21 cellular contexts compared by ENCODE assay signal in the genomic region with DNA sequence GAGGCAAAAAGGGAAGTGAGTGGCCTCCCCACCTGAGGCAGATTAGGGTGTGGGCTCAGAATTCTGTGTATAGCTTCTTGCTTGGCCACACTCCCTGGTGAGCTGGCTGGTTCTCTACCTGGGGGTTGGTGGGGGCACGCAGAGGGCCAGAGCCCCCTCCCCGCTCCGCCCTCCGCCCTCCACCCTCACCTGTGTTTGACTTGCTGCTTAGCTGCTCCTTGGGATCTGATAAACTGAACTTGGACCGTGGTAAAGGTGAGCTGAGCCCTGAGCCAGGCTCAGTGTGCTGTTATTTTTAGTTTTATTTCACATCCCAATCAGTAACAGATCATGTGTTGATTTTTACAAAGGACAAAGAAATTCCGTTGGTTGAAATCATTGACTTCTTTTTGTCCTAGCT. TPM values are rescaled to one million over a fixed set of nuclear protein-coding genes. Genes with fewer than 3 reads are reported as not detected.
DNase-seq lines count a peak whose midpoint lies in the region; ATAC-seq and TF ChIP-seq lines count a peak whose summit lies in the region.
"Had no signal": no experiment of that assay in that cellular context is flagged by ENCODE, and none has a peak within 500 bp of the region (broad histone marks: within the 10 kb centered on the region; RNA-seq: fewer than 3 reads in every experiment).

No MANE protein-coding gene starts in this region.

- no peaks in the 10 kb centered on the region for H3K9me3 ChIP-seq in smooth muscle cell (replicated peaks; ENCODE audit: low read depth)
- H3K9me3 ChIP-seq: body of pancreas had no signal

- H3K27ac Mint-ChIP-seq in GM23338: no peak overlapping the region
- H3K27ac Mint-ChIP-seq: activated B cell treated with CpG ODN at 0.5 μM for 24 hours; activated CD8-positive, alpha-beta memory T cell treated with anti-CD3 and anti-CD28 coated beads, Interleukin-2, amount 10 ng/mL, durations not matched to agents 7 days and 5 days; activated naive CD4-positive, alpha-beta T cell treated with anti-CD3 and anti-CD28 coated beads for 36 hours had no signal

- no peaks in the 10 kb centered on the region; the same call in 2 of the 3 replicates for H3K36me3 Mint-ChIP-seq in GM23338 (ENCODE audit: low read depth)

- H3K9me2 ChIP-seq in GM23338 (ENCODE audit: insufficient read depth): 0 out of 2 replicates have a peak, but pooled peaks cover 2% of the 10 kb centered on the region

- no peak for DNase-seq in GM23338 (ENCODE audit: low spot score)
- DNase-seq in left kidney (ENCODE audit: low read depth, low spot score): peak; percentile 55
- no peak for DNase-seq in smooth muscle cell (lab: John Stamatoyannopoulos, UW; ENCODE audit: unreplicated experiment)
- DNase-seq in stimulated activated CD4-positive, alpha-beta T cell treated with anti-CD3 and anti-CD28 coated beads, Interleukin-4, amount 100 ng/mL, for 24 hours: no peak
- DNase-seq in NCI-H2171 treated with DMSO at 0.1 percent for 48 hours (lab: John Stamatoyannopoulos, UW): no peak
- no peak for DNase-seq in mucosa of gallbladder (ENCODE audit: low spot score)
- DNase-seq: activated B cell treated with CpG ODN at 0.5 μM for 24 hours; activated CD8-positive, alpha-beta memory T cell treated with anti-CD3 and anti-CD28 coated beads, Interleukin-2, amount 10 ng/mL, durations not matched to agents 7 days and 5 days; activated naive CD4-positive, alpha-beta T cell treated with anti-CD3 and anti-CD28 coated beads for 36 hours; C1 segment of cervical spinal cord; DND-41; Karpas-422; NCI-H1436 treated with DMSO at 0.1 percent for 48 hours; NCI-H510A treated with DMSO at 0.1 percent for 48 hours; nucleus accumbens; OCI-M1 had no signal

- H4K20me1 ChIP-seq in GM23338 (replicated peaks; ENCODE audit: insufficient read depth) (no peaks in the 10 kb centered on the region), smooth muscle cell (ENCODE audit: low read depth) (peaks cover 3% of the 10 kb centered on the region)

- H2AFZ ChIP-seq in GM23338: no peak overlapping the region; the same call in none of the 2 replicates
- no peak overlapping the region for H2AFZ ChIP-seq in smooth muscle cell (ENCODE audit: low read depth)

- H3K4me3 Mint-ChIP-seq in GM23338: peak overlapping the region; percentile 86
- H3K4me3 Mint-ChIP-seq: activated CD8-positive, alpha-beta memory T cell treated with anti-CD3 and anti-CD28 coated beads, Interleukin-2, amount 10 ng/mL, durations not matched to agents 7 days and 5 days; activated naive CD4-positive, alpha-beta T cell treated with anti-CD3 and anti-CD28 coated beads for 36 hours had no signal

- H3K9me3 Mint-ChIP-seq in GM23338: no peaks in the 10 kb centered on the region; the same call in 2 of the 3 replicates
- H3K9me3 Mint-ChIP-seq: activated B cell treated with CpG ODN at 0.5 μM for 24 hours; activated naive CD4-positive, alpha-beta T cell treated with anti-CD3 and anti-CD28 coated beads for 36 hours had no signal

- TF ChIP-seq CTCF in GM23338 (conservative IDR thresholded peaks at IDR 0.05; ENCODE audit: low read depth in 2 of 2) (no peak), VCaP (conservative IDR thresholded peaks at IDR 0.05) (no peak), smooth muscle cell (IDR thresholded peaks at IDR 0.05; ENCODE audit: borderline replicate concordance, insufficient read depth, poor library complexity, severe bottlenecking) (no peak)

- peak overlapping the region; percentile 82 for H3K4me2 ChIP-seq in GM23338
- peak overlapping the region; percentile 83 for H3K4me2 ChIP-seq in smooth muscle cell

- no peaks in the 10 kb centered on the region for H3K36me3 ChIP-seq in GM23338 (ENCODE audit: insufficient read depth)
- H3K36me3 ChIP-seq in smooth muscle cell (ENCODE audit: low read depth): no peaks in the 10 kb centered on the region

- no peak overlapping the region for H3K9ac ChIP-seq in smooth muscle cell (ENCODE audit: low read depth)

- peaks cover 43% of the 10 kb centered on the region for H3K4me1 Mint-ChIP-seq in GM23338

- H3K4me1 ChIP-seq in GM23338 (ENCODE audit: insufficient read depth) (peaks cover 29% of the 10 kb centered on the region), smooth muscle cell (ENCODE audit: low read depth) (peaks cover 5% of the 10 kb centered on the region)

- no peak for ATAC-seq in GM23338
- no peak for ATAC-seq in GM18907 (IDR thresholded peaks at IDR 0.05; ENCODE audit: unreplicated experiment)
- ATAC-seq: activated CD8-positive, alpha-beta memory T cell treated with anti-CD3 and anti-CD28 coated beads, Interleukin-2, amount 10 ng/mL, durations not matched to agents 7 days and 5 days; body of pancreas had no signal

- H3K4me3 ChIP-seq in GM23338 (peak overlapping the region; percentile 86), smooth muscle cell (peak overlapping the region; percentile 51)

- H3K27me3 ChIP-seq in GM23338 (ENCODE audit: insufficient read depth) (peaks cover 49% of the 10 kb centered on the region), smooth muscle cell (ENCODE audit: low read depth) (peaks cover 52% of the 10 kb centered on the region)
- H3K27me3 ChIP-seq: body of pancreas had no signal

- H3F3A ChIP-seq in GM23338 (replicated peaks; ENCODE audit: low read depth) (no peaks in the 10 kb centered on the region), smooth muscle cell (ENCODE audit: low read depth) (no peaks in the 10 kb centered on the region)

- H3K27ac ChIP-seq in GM23338 (ENCODE audit: low read depth): no peak overlapping the region
- peak overlapping the region; percentile 90 for H3K27ac ChIP-seq in VCaP
- no peak overlapping the region for H3K27ac ChIP-seq in smooth muscle cell (ENCODE audit: low read depth)
- H3K27ac ChIP-seq: body of pancreas had no signal

- 82% methylated on average over 6 of the region's 6 CpGs for WGBS in smooth muscle cell (ENCODE audit: low lambda C conversion rate)

- H3K79me2 ChIP-seq in GM23338 (replicated peaks; ENCODE audit: insufficient read depth): no peaks in the 10 kb centered on the region; the same call in 1 of the 2 replicates
- peaks cover 4% of the 10 kb centered on the region for H3K79me2 ChIP-seq in smooth muscle cell (ENCODE audit: low read depth)

- peaks cover 49% of the 10 kb centered on the region for H3K27me3 Mint-ChIP-seq in GM23338 (ENCODE audit: insufficient read depth, low read depth, poor library complexity)

TF ChIP-seq in GM23338, 12 proteins besides CTCF, POLR2A, EP300 and RAD21:
- TF ChIP-seq STAT1 (IDR thresholded peaks at IDR 0.05; ENCODE audit: unreplicated experiment) (no peak), POLR2AphosphoS5 (IDR thresholded peaks at IDR 0.05; ENCODE audit: low read depth) (no peak), EZH2 (IDR thresholded peaks at IDR 0.05; ENCODE audit: low read depth, unreplicated experiment) (no peak), NANOG (IDR thresholded peaks at IDR 0.05; ENCODE audit: borderline replicate concordance) (no peak)
TF ChIP-seq in GM23338: peak in this region for 0.

RNA-seq across cellular contexts. Expression of a gene that starts 1.9 kb away (rescaled TPM):
- total RNA-seq in GM23338 (2014; rRNA removed; shearing (Covaris generic)): 3.3 and 5.1 TPM in 2 replicates
- polyA plus RNA-seq in GM23338 (2016; fragmentation: Nextera tagmentation; extraction: Ambion mirVana) (1.4 and 1.5 TPM in 2 replicates), smooth muscle cell (3.1 and 16.8 TPM in 2 replicates)
- total RNA-seq in smooth muscle cell (7.8 and 8.3 TPM in 2 replicates), mucosa of gallbladder (3.5 TPM)
- total RNA-seq: activated CD8-positive, alpha-beta memory T cell treated with anti-CD3 and anti-CD28 coated beads, Interleukin-2, amount 10 ng/mL, durations not matched to agents 7 days and 5 days; activated naive CD4-positive, alpha-beta T cell treated with anti-CD3 and anti-CD28 coated beads for 36 hours; dermis microvascular lymphatic vessel endothelial cell had no signal
- polyA plus RNA-seq: liver had no signal

RNA-seq across cellular contexts. Expression of a gene that starts 8.0 kb away (rescaled TPM):
- 12.5 and 16.1 TPM in 2 replicates for total RNA-seq in GM23338 (2014; rRNA removed; shearing (Covaris generic))
- polyA plus RNA-seq in GM23338 (2016; fragmentation: Nextera tagmentation; extraction: Ambion mirVana) (3.1 TPM in 2 replicates), smooth muscle cell (7.7 and 11.6 TPM in 2 replicates)
- total RNA-seq in smooth muscle cell (5.4 and 6.2 TPM in 2 replicates), mucosa of gallbladder (22.2 TPM)

RNA-seq across cellular contexts. Expression of a gene that starts 45.0 kb away (rescaled TPM):
- total RNA-seq in GM23338 (2014; rRNA removed; shearing (Covaris generic)): 0.49 TPM in 1 of 2 replicates, not detected in the other
- 1.2 and 2.4 TPM in 2 replicates for polyA plus RNA-seq in GM23338 (2016; fragmentation: Nextera tagmentation; extraction: Ambion mirVana)
- 0.63 and 1.2 TPM in 2 replicates for total RNA-seq in smooth muscle cell
- 1.1 and 3.3 TPM in 2 replicates for polyA plus RNA-seq in smooth muscle cell
- 1.4 TPM for total RNA-seq in mucosa of gallbladder
